In the genomic region with DNA sequence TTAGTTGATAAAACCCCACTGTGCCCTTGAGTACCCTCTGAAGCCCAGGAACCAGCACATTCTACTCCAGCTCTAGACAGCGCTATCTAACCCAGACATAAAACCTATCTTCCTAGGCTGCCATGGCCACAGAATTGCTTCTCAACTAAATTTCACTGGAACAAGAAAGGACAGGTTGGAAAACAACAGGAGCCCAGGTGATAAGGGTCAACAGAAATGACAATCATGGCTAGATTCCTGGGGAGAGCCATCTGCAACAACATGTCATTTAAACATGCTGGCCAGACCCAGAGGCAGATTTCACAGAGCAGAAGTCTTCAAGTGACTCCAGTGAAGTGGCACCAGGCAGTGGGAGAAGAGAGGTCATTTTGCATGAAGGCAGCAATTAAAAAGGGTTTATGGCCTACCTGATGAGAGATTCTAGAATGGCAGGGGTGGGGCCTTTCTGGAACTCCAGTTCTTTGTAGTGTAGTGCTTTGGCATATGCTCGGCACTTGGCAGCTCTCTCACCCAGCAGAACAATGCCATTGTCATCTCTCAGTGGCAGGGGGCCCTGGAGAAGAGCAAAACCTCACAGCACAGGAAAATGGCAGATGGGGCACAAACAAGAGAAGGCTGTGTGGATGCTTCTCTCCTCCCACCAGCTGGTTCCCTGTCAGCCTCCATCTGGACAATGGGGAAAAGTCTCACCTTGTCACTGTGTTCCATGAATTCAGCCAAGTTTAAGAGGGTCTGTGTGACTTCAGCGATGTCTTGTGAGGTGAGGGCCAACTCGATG, we compare ENCODE assay signal across 14 cellular contexts. TPM values are rescaled to one million over a fixed set of nuclear protein-coding genes. Genes with fewer than 3 reads are reported as not detected.
A peak's percentile ranks its signal among the peaks of the same experiment; 100 is the strongest.
DNase-seq lines count a peak whose midpoint lies in the region; ATAC-seq and TF ChIP-seq lines count a peak whose summit lies in the region.
"Had no signal": no experiment of that assay in that cellular context is flagged by ENCODE, and none has a peak within 500 bp of the region (broad histone marks: within the 10 kb centered on the region; RNA-seq: fewer than 3 reads in every experiment).

No MANE protein-coding gene starts in this region.

- 83 to 93% methylated on average over 3 to 4 of the region's 4 CpGs for WGBS in gastroesophageal sphincter (ENCODE audit: low coverage in 1 of 2), 2 donors

- no peak for TF ChIP-seq EP300 in gastroesophageal sphincter (IDR thresholded peaks at IDR 0.05)

- ATAC-seq in gastroesophageal sphincter, result no peak
- ATAC-seq: lower lobe of right lung had no signal

- H3K9me3 ChIP-seq in gastroesophageal sphincter, result no peaks in the 10 kb centered on the region
- H3K9me3 ChIP-seq: lower lobe of right lung had no signal

- DNase-seq in Ammon's horn (ENCODE audit: low spot score) (peak; percentile 88), NCI-H2081 treated with DMSO at 0.1 percent for 48 hours (lab: John Stamatoyannopoulos, UW) (peak; percentile 17), anterior cingulate cortex (lab: John Stamatoyannopoulos, UW) (peak in 32 of 58 donors; percentile 7 to 77 (median 44)), medulla oblongata (ENCODE audit: extremely low spot score) (peak; percentile 78), AML-193 (lab: John Stamatoyannopoulos, UW) (no peak), GM20000 (ENCODE audit: low spot score) (no peak), DMS53 (lab: John Stamatoyannopoulos, UW) (no peak)
- DNase-seq: ACHN; activated CD4-positive, alpha-beta T cell treated with anti-CD3 and anti-CD28 coated beads, Interleukin-2, amount 50 U/mL, for 48 hours; lower lobe of right lung; Right ventricle myocardium superior; stimulated activated naive CD4-positive, alpha-beta T cell had no signal

- no peak for TF ChIP-seq CTCF in gastroesophageal sphincter (IDR thresholded peaks at IDR 0.05)
- TF ChIP-seq CTCF in GM20000 (IDR thresholded peaks at IDR 0.05; ENCODE audit: extremely low read depth, missing control alignments), result no peak

- no peaks in the 10 kb centered on the region for H3K27me3 ChIP-seq in gastroesophageal sphincter

- peaks cover 3 to 100% of the 10 kb centered on the region in 2 donors for H3K36me3 ChIP-seq in gastroesophageal sphincter

- no peak for TF ChIP-seq POLR2A in gastroesophageal sphincter (IDR thresholded peaks at IDR 0.05)

- no peak overlapping the region for H3K27ac ChIP-seq in gastroesophageal sphincter
- H3K27ac ChIP-seq: lower lobe of right lung had no signal

- no peaks in the 10 kb centered on the region for H3K4me1 ChIP-seq in gastroesophageal sphincter
- H3K4me1 ChIP-seq: lower lobe of right lung had no signal

- no peak overlapping the region for H3K4me3 ChIP-seq in gastroesophageal sphincter
- H3K4me3 ChIP-seq: lower lobe of right lung had no signal

RNA-seq across cellular contexts. Expression of gene ANGPTL7, which starts 9.9 kb away (rescaled TPM):
- 10 to 100 TPM in 2 of 4 donors, 1 to 10 TPM in 2; 2.2 to 13.5 (median 9.0) TPM for total RNA-seq in gastroesophageal sphincter
- total RNA-seq: HT1080 had no signal

Comparison
In these comparisons a context has a peak if more than half of its experiments do, and no peak if none do; other contexts are left out.
1. DNase-seq: peak in Ammon's horn (single experiment), NCI-H2081 treated with DMSO at 0.1 percent for 48 hours (single experiment), anterior cingulate cortex (32 of 58) and medulla oblongata (single experiment); none in AML-193 (0 of 2), GM20000 (single experiment) and DMS53 (single experiment).